Comparison of ENCODE assay signal across 17 cellular contexts in genomic region chr7:148108381-148108780, GRCh38.
DNase-seq lines count a peak whose midpoint lies in the region; TF ChIP-seq lines count a peak whose summit lies in the region.
"Had no signal": no experiment of that assay in that cellular context is flagged by ENCODE, and none has a peak within 500 bp of the region (broad histone marks: within the 10 kb centered on the region; RNA-seq: fewer than 3 reads in every experiment).

No MANE protein-coding gene starts in this region.

- H3K9ac ChIP-seq in neural progenitor cell, result no peak overlapping the region

- H3K36me3 Mint-ChIP-seq in neural progenitor cell, result no peaks in the 10 kb centered on the region

- no peaks in the 10 kb centered on the region for H3F3A ChIP-seq in neural progenitor cell (ENCODE audit: low read depth)

- no peaks in the 10 kb centered on the region for H3K36me3 ChIP-seq in neural progenitor cell
- H3K36me3 ChIP-seq: BE2C had no signal

- H3K4me1 Mint-ChIP-seq in neural progenitor cell, result peaks cover 9% of the 10 kb centered on the region

- no peaks in the 10 kb centered on the region for H3K9me3 ChIP-seq in neural progenitor cell (ENCODE audit: low read depth)
- H3K9me3 ChIP-seq: BE2C, Caco-2 had no signal

- peak overlapping the region; percentile 50 for H2AFZ ChIP-seq in neural progenitor cell (replicated peaks)

- no peaks in the 10 kb centered on the region for H3K79me2 ChIP-seq in neural progenitor cell (ENCODE audit: low read depth)

- peaks cover 15% of the 10 kb centered on the region for H3K4me1 ChIP-seq in neural progenitor cell
- H3K4me1 ChIP-seq: BE2C had no signal

- H3K4me2 ChIP-seq in neural progenitor cell, result no peak overlapping the region

- peak; percentile 11 for DNase-seq in NCI-H2171 treated with DMSO at 0.1 percent for 48 hours (lab: John Stamatoyannopoulos, UW)
- DNase-seq in NCI-H2171 (lab: John Stamatoyannopoulos, UW), result no peak
- DNase-seq in NCI-H146 (lab: John Stamatoyannopoulos, UW), result peak; percentile 30
- DNase-seq in neural progenitor cell (ENCODE audit: low spot score), result no peak
- DNase-seq in anterior cingulate cortex (lab: John Stamatoyannopoulos, UW), result no peak
- no peak for DNase-seq in T-helper 2 cell
- DNase-seq: BE2C; Caco-2; CD4-positive, alpha-beta T cell; DMS79 treated with DMSO at 0.1 percent for 48 hours; GOT3; KBM-7; NCI-H1105; NCI-H187; NCI-H526 treated with DMSO at 0.1 percent for 48 hours had no signal

- no peak overlapping the region for H3K27ac Mint-ChIP-seq in neural progenitor cell
- H3K27ac Mint-ChIP-seq: CD4-positive, alpha-beta T cell had no signal

- TF ChIP-seq CTCF in neural progenitor cell (IDR thresholded peaks at IDR 0.05), result no peak

- H3K27me3 Mint-ChIP-seq in neural progenitor cell (ENCODE audit: insufficient read depth, low read depth), result peaks cover 3% of the 10 kb centered on the region

- peak overlapping the region; percentile 8 for H3K27ac ChIP-seq in angular gyrus (ENCODE audit: low read depth, low read length)
- no peak overlapping the region for H3K27ac ChIP-seq in neural progenitor cell
- H3K27ac ChIP-seq: SK-N-MC had no signal

- H3K4me3 ChIP-seq in neural progenitor cell, result no peak overlapping the region
- H3K4me3 ChIP-seq: SK-N-MC had no signal

- H4K20me1 ChIP-seq in neural progenitor cell (ENCODE audit: low read depth), result no peaks in the 10 kb centered on the region

- no peak overlapping the region for H3K4me3 Mint-ChIP-seq in neural progenitor cell
- H3K4me3 Mint-ChIP-seq: CD4-positive, alpha-beta T cell had no signal

- H3K9me3 Mint-ChIP-seq in neural progenitor cell, result peaks cover 4% of the 10 kb centered on the region
- H3K9me3 Mint-ChIP-seq: CD4-positive, alpha-beta T cell had no signal

- no peaks in the 10 kb centered on the region for H3K27me3 ChIP-seq in neural progenitor cell
- H3K27me3 ChIP-seq: BE2C had no signal

Comparison
In these comparisons a context has a peak if more than half of its experiments do, and no peak if none do; other contexts are left out.
1. DNase-seq: peak in NCI-H2171 treated with DMSO at 0.1 percent for 48 hours (single experiment) and NCI-H146 (single experiment); none in NCI-H2171 (single experiment), neural progenitor cell (single experiment), anterior cingulate cortex (0 of 58) and T-helper 2 cell (0 of 5).